Comparison of ENCODE assay signal across 11 cellular contexts in genomic region chr19:3398114-3398899, GRCh38. TPM values are rescaled to one million over a fixed set of nuclear protein-coding genes. Genes with fewer than 3 reads are reported as not detected.
DNase-seq lines count a peak whose midpoint lies in the region; TF ChIP-seq lines count a peak whose summit lies in the region.
"Had no signal": no experiment of that assay in that cellular context is flagged by ENCODE, and none has a peak within 500 bp of the region (broad histone marks: within the 10 kb centered on the region; RNA-seq: fewer than 3 reads in every experiment).

No MANE protein-coding gene starts in this region.

- H3K9me3 ChIP-seq in cardiac muscle cell (ENCODE audit: low read depth) (no peaks in the 10 kb centered on the region), mucosa of stomach (ENCODE audit: control insufficient read depth, low read length) (no peaks in the 10 kb centered on the region), tibial artery (no peaks in the 10 kb centered on the region)

- H3K9ac ChIP-seq in mucosa of stomach (ENCODE audit: low read length), result peak overlapping the region; percentile 60

- H3K36me3 ChIP-seq in cardiac muscle cell, result no peaks in the 10 kb centered on the region
- peaks cover 7% of the 10 kb centered on the region for H3K36me3 ChIP-seq in mucosa of stomach (ENCODE audit: control insufficient read depth, insufficient read depth, low read length)
- peaks cover 4 to 11% (median 5%) of the 10 kb centered on the region in 3 donors for H3K36me3 ChIP-seq in tibial artery

- peaks cover 5% of the 10 kb centered on the region for H3K4me1 ChIP-seq in cardiac muscle cell (ENCODE audit: low read depth)
- H3K4me1 ChIP-seq in mucosa of stomach (ENCODE audit: control insufficient read depth, insufficient read depth, low read length), result peaks cover 37% of the 10 kb centered on the region
- H3K4me1 ChIP-seq in tibial artery, result peaks cover 0 to 75% (median 55%) of the 10 kb centered on the region in 4 donors

- no peak overlapping the region for H3K4me3 ChIP-seq in cardiac muscle cell
- peak overlapping the region; percentile 45 for H3K4me3 ChIP-seq in mucosa of stomach (ENCODE audit: low read length)
- peak overlapping the region; percentile 47 to 48 for H3K4me3 ChIP-seq in tibial artery

- peak in 53 of 56 donors; percentile 19 to 92 (median 77) for DNase-seq in amygdala (lab: John Stamatoyannopoulos, UW)
- DNase-seq in cardiac muscle cell (ENCODE audit: low read depth in 1 of 2, low spot score in 1 of 2), result peak; percentile 36 to 58
- DNase-seq in tibial artery, result peak; percentile 84 to 93
- DNase-seq in NCI-H1694 (lab: John Stamatoyannopoulos, UW), result no peak
- DNase-seq in SIG-M5 treated with dmso at 0.1 percent for 504 hours (lab: John Stamatoyannopoulos, UW; ENCODE audit: unreplicated experiment), result no peak
- no peak for DNase-seq in NCI-H524 treated with DMSO at 0.1 percent for 48 hours (lab: John Stamatoyannopoulos, UW)
- no peak for DNase-seq in NCI-H82 treated with DMSO at 0.1 percent for 48 hours (lab: John Stamatoyannopoulos, UW; ENCODE audit: unreplicated experiment)
- DNase-seq: GDM1; NCI-H2081 treated with DMSO at 0.1 percent for 48 hours; stimulated activated CD4-positive, alpha-beta T cell treated with anti-CD3 and anti-CD28 coated beads, Interleukin-2, amount 100 ng/mL, for 24 hours had no signal

- no peak overlapping the region for H3K27ac ChIP-seq in cardiac muscle cell
- H3K27ac ChIP-seq in tibial artery, result peak overlapping the region; percentile 98 to 100

- H3K27me3 ChIP-seq in cardiac muscle cell, result no peaks in the 10 kb centered on the region
- H3K27me3 ChIP-seq in mucosa of stomach (ENCODE audit: control insufficient read depth, insufficient read depth, low read length), result no peaks in the 10 kb centered on the region
- no peaks in the 10 kb centered on the region for H3K27me3 ChIP-seq in tibial artery

- TF ChIP-seq CTCF in cardiac muscle cell (IDR thresholded peaks at IDR 0.05; ENCODE audit: low read depth, low read length) (no peak), tibial artery (IDR thresholded peaks at IDR 0.05) (no peak)

- intact Hi-C loops in tibial artery (cut with DNase I; ENCODE audit: low total_unique reads), result no loop called here

RNA-seq across cellular contexts. Expression of gene NFIC, which starts 31.9 kb away (rescaled TPM):
- total RNA-seq in cardiac muscle cell, result 29.4 and 46.1 TPM in 2 replicates
- 32.7 and 42.2 TPM in 2 replicates for polyA plus RNA-seq in cardiac muscle cell

Comparison
In these comparisons a context has a peak if more than half of its experiments do, and no peak if none do; other contexts are left out.
1. DNase-seq: peak in amygdala (53 of 56), cardiac muscle cell (2 of 2) and tibial artery (2 of 2); none in NCI-H1694 (single experiment), SIG-M5 treated with dmso at 0.1 percent for 504 hours (single experiment), NCI-H524 treated with DMSO at 0.1 percent for 48 hours (single experiment) and NCI-H82 treated with DMSO at 0.1 percent for 48 hours (single experiment).